In genomic region chr6:41894366-41895299, GRCh38 we compare ENCODE assay signal across 1 cellular context.
TF ChIP-seq lines count a peak whose summit lies in the region.

No MANE protein-coding gene starts in this region.

TF ChIP-seq in K562, 482 proteins besides CTCF, POLR2A, EP300 and RAD21 (continued from another document and continues in another):
- TF ChIP-seq, protein P1, sequence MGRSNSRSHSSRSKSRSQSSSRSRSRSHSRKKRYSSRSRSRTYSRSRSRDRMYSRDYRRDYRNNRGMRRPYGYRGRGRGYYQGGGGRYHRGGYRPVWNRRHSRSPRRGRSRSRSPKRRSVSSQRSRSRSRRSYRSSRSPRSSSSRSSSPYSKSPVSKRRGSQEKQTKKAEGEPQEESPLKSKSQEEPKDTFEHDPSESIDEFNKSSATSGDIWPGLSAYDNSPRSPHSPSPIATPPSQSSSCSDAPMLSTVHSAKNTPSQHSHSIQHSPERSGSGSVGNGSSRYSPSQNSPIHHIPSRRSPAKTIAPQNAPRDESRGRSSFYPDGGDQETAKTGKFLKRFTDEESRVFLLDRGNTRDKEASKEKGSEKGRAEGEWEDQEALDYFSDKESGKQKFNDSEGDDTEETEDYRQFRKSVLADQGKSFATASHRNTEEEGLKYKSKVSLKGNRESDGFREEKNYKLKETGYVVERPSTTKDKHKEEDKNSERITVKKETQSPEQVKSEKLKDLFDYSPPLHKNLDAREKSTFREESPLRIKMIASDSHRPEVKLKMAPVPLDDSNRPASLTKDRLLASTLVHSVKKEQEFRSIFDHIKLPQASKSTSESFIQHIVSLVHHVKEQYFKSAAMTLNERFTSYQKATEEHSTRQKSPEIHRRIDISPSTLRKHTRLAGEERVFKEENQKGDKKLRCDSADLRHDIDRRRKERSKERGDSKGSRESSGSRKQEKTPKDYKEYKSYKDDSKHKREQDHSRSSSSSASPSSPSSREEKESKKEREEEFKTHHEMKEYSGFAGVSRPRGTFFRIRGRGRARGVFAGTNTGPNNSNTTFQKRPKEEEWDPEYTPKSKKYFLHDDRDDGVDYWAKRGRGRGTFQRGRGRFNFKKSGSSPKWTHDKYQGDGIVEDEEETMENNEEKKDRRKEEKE (IDR thresholded peaks at IDR 0.05; ENCODE audit: borderline replicate concordance in 1 of 2, control insufficient read depth in 1 of 2, low read depth in 2 of 2, low read length in 1 of 2): no peak
- no peak for TF ChIP-seq MCM2 (IDR thresholded peaks at IDR 0.05; ENCODE audit: low read depth)
- 0 out of 2 replicates have a peak, but pooled peaks have one; percentile 25 for TF ChIP-seq CC2D1A (IDR thresholded peaks at IDR 0.05)
- TF ChIP-seq NFXL1 (CRISPR knock-in tag; IDR thresholded peaks at IDR 0.05): no peak
- peak in 1 of 2 experiments; percentile 19; a peak in 1 of 4 replicates for TF ChIP-seq MLLT1 (IDR thresholded peaks at IDR 0.05)
- no peak for TF ChIP-seq TCF15 (CRISPR knock-in tag; IDR thresholded peaks at IDR 0.05)
- TF ChIP-seq, protein P2, sequence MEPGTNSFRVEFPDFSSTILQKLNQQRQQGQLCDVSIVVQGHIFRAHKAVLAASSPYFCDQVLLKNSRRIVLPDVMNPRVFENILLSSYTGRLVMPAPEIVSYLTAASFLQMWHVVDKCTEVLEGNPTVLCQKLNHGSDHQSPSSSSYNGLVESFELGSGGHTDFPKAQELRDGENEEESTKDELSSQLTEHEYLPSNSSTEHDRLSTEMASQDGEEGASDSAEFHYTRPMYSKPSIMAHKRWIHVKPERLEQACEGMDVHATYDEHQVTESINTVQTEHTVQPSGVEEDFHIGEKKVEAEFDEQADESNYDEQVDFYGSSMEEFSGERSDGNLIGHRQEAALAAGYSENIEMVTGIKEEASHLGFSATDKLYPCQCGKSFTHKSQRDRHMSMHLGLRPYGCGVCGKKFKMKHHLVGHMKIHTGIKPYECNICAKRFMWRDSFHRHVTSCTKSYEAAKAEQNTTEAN (CRISPR knock-in tag; IDR thresholded peaks at IDR 0.05): no peak
- no peak for TF ChIP-seq HNRNPH1 (optimal IDR thresholded peaks at IDR 0.05; ENCODE audit: low read depth, low read length)
- 0 out of 2 replicates have a peak, but pooled peaks have one; percentile 48 for TF ChIP-seq KDM2B (CRISPR knock-in tag; IDR thresholded peaks at IDR 0.05)
- TF ChIP-seq ZNF717 (CRISPR knock-in tag; IDR thresholded peaks at IDR 0.05): no peak
- no peak for TF ChIP-seq ZNF140 (CRISPR knock-in tag; IDR thresholded peaks at IDR 0.05)
- TF ChIP-seq SAFB (IDR thresholded peaks at IDR 0.05; ENCODE audit: borderline replicate concordance, low read depth, low read length): no peak
- TF ChIP-seq, protein P3, sequence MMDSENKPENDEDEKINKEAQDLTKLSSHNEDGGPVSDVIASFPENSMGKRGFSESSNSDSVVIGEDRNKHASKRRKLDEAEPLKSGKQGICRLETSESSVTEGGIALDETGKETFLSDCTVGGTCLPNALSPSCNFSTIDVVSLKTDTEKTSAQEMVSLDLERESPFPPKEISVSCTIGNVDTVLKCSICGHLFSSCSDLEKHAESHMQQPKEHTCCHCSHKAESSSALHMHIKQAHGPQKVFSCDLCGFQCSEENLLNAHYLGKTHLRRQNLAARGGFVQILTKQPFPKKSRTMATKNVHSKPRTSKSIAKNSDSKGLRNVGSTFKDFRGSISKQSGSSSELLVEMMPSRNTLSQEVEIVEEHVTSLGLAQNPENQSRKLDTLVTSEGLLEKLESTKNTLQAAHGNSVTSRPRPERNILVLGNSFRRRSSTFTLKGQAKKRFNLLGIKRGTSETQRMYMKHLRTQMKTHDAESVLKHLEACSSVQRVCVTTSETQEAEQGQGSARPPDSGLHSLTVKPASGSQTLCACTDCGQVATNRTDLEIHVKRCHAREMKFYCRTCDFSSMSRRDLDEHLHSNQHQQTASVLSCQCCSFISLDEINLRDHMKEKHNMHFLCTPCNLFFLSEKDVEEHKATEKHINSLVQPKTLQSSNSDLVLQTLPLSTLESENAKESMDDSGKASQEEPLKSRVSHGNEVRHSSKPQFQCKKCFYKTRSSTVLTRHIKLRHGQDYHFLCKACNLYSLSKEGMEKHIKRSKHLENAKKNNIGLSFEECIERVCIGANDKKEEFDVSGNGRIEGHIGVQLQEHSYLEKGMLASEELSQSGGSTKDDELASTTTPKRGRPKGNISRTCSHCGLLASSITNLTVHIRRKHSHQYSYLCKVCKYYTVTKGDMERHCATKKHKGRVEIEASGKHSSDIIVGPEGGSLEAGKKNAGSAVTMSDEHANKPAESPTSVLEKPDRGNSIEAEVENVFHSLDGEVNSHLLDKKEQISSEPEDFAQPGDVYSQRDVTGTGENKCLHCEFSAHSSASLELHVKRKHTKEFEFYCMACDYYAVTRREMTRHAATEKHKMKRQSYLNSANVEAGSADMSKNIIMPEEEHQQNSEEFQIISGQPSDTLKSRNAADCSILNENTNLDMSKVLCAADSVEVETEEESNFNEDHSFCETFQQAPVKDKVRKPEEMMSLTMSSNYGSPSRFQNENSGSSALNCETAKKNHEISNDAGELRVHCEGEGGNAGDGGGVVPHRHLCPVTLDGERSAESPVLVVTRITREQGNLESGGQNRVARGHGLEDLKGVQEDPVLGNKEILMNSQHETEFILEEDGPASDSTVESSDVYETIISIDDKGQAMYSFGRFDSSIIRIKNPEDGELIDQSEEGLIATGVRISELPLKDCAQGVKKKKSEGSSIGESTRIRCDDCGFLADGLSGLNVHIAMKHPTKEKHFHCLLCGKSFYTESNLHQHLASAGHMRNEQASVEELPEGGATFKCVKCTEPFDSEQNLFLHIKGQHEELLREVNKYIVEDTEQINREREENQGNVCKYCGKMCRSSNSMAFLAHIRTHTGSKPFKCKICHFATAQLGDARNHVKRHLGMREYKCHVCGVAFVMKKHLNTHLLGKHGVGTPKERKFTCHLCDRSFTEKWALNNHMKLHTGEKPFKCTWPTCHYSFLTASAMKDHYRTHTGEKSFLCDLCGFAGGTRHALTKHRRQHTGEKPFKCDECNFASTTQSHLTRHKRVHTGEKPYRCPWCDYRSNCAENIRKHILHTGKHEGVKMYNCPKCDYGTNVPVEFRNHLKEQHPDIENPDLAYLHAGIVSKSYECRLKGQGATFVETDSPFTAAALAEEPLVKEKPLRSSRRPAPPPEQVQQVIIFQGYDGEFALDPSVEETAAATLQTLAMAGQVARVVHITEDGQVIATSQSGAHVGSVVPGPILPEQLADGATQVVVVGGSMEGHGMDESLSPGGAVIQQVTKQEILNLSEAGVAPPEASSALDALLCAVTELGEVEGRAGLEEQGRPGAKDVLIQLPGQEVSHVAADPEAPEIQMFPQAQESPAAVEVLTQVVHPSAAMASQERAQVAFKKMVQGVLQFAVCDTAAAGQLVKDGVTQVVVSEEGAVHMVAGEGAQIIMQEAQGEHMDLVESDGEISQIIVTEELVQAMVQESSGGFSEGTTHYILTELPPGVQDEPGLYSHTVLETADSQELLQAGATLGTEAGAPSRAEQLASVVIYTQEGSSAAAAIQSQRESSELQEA (IDR thresholded peaks at IDR 0.05; ENCODE audit: low read depth): peak; percentile 54; the same call in 1 of the 2 replicates
- TF ChIP-seq MCM7 (IDR thresholded peaks at IDR 0.05): no peak
- no peak for TF ChIP-seq STAT5B (CRISPR knock-in tag; IDR thresholded peaks at IDR 0.05)
- TF ChIP-seq TAL1 (IDR thresholded peaks at IDR 0.05): no peak
- no peak for TF ChIP-seq RFX1 (IDR thresholded peaks at IDR 0.05)
- peak; percentile 38 for TF ChIP-seq HNRNPLL (IDR thresholded peaks at IDR 0.05; ENCODE audit: low read depth, low read length, poor library complexity, severe bottlenecking)
- no peak for TF ChIP-seq ZMIZ1 (IDR thresholded peaks at IDR 0.05; ENCODE audit: low read depth in 2 of 2, low read length in 2 of 2)
- TF ChIP-seq C11orf30 (IDR thresholded peaks at IDR 0.05; ENCODE audit: low read depth): no peak
- TF ChIP-seq, protein P4, sequence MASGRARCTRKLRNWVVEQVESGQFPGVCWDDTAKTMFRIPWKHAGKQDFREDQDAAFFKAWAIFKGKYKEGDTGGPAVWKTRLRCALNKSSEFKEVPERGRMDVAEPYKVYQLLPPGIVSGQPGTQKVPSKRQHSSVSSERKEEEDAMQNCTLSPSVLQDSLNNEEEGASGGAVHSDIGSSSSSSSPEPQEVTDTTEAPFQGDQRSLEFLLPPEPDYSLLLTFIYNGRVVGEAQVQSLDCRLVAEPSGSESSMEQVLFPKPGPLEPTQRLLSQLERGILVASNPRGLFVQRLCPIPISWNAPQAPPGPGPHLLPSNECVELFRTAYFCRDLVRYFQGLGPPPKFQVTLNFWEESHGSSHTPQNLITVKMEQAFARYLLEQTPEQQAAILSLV (tag; IDR thresholded peaks at IDR 0.05): no peak
- TF ChIP-seq NEUROD1 (IDR thresholded peaks at IDR 0.05; ENCODE audit: borderline replicate concordance, low read depth, low read length, partially characterized antibody): no peak
- TF ChIP-seq, protein P5, sequence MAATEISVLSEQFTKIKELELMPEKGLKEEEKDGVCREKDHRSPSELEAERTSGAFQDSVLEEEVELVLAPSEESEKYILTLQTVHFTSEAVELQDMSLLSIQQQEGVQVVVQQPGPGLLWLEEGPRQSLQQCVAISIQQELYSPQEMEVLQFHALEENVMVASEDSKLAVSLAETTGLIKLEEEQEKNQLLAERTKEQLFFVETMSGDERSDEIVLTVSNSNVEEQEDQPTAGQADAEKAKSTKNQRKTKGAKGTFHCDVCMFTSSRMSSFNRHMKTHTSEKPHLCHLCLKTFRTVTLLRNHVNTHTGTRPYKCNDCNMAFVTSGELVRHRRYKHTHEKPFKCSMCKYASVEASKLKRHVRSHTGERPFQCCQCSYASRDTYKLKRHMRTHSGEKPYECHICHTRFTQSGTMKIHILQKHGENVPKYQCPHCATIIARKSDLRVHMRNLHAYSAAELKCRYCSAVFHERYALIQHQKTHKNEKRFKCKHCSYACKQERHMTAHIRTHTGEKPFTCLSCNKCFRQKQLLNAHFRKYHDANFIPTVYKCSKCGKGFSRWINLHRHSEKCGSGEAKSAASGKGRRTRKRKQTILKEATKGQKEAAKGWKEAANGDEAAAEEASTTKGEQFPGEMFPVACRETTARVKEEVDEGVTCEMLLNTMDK (IDR thresholded peaks at IDR 0.05; ENCODE audit: borderline replicate concordance, insufficient read depth, low read depth, low read length, poor library complexity, severe bottlenecking): peak; percentile 44
- TF ChIP-seq LEF1 (IDR thresholded peaks at IDR 0.05): no peak
- TF ChIP-seq ILK (tag; IDR thresholded peaks at IDR 0.05; ENCODE audit: borderline replicate concordance, low read depth): no peak
- no peak for TF ChIP-seq RBM22 (IDR thresholded peaks at IDR 0.05; ENCODE audit: low read depth, low read length, poor library complexity, severe bottlenecking)
- no peak for TF ChIP-seq KAT2B (IDR thresholded peaks at IDR 0.05; ENCODE audit: low read depth, low read length)
- TF ChIP-seq E4F1 (CRISPR knock-in tag; IDR thresholded peaks at IDR 0.05; ENCODE audit: borderline replicate concordance): no peak
- no peak for TF ChIP-seq FOXK1 (CRISPR knock-in tag; IDR thresholded peaks at IDR 0.05; ENCODE audit: borderline replicate concordance)
- no peak for TF ChIP-seq ZNF668 (CRISPR knock-in tag; IDR thresholded peaks at IDR 0.05)
